ENCODE assay signal across 1 cellular context in the genomic region with DNA sequence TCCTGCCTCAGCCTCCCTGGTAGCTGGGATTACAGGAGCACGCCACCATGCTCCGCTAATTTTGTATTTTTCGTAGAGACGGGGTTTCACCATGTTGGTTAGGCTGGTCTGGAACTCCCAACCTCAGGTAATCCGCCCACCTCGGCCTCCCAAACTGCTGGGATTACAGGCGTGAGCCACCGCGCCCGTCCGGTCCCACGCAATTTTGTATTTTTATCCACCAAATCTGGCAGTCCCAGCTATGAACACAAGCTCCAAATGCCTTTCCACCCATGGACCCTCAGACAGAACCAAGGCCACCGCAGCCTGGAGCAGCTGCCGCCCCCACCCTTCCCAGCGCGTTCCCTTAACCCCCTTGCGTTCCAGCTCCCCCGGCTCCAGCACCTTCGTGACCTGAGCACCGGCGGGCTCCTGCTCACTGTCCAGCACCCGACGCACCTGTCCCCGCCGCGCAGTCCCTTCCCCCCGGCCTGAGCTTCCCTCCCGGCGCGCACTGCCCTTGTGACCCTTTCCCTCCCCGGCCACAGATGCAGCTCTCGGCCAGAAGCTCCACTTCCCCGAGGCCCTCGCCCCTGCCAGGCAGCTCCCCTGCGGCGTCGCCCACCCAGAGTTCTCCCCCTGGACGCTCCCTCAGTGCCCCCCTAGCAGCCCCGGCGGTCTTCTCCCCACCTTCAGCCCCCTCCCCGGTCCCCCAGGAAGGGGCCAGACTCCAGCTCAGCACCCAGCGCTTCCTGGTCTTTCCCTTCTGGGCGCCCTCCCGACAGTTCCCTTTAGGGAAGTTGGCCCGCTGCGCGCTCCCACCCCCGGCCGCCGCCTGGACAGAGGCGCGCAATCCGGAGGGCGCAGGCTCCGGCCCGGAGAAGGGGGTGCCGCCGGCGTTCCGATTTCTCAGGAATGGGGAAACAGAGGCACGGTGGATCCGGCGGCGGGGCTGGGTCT.
TF ChIP-seq lines count a peak whose summit lies in the region.

No MANE protein-coding gene starts in this region.

TF ChIP-seq in K562, 482 proteins besides CTCF, POLR2A, EP300 and RAD21:
- TF ChIP-seq CREBBP (IDR thresholded peaks at IDR 0.05; ENCODE audit: low read depth, low read length) (no peak), ZBTB7A (IDR thresholded peaks at IDR 0.05; ENCODE audit: borderline replicate concordance, control insufficient read depth, low read depth, low read length) (0 out of 2 replicates have a peak, but pooled peaks have one; percentile 10)
